Comparison of ENCODE assay signal across 15 cellular contexts in genomic region chr5:144134181-144134827, GRCh38.
"Had no signal": no experiment of that assay in that cellular context is flagged by ENCODE, and none has a peak within 500 bp of the region (broad histone marks: within the 10 kb centered on the region; RNA-seq: fewer than 3 reads in every experiment).

No MANE protein-coding gene starts in this region.

- DNase-seq: activated CD4-positive, alpha-beta T cell treated with anti-CD3 and anti-CD28 coated beads, Interleukin-2, amount 50 U/mL, for 1 hour; activated CD8-positive, alpha-beta T cell treated with anti-CD3 and anti-CD28 coated beads, Interleukin-2, amount 10 ng/mL, durations not matched to agents 7 days and 5 days; activated gamma-delta T cell; aorta; brain microvascular endothelial cell; colonic mucosa; dorsolateral prefrontal cortex; gastrocnemius medialis; hippocampal formation; pancreas; sigmoid colon; stimulated activated CD4-positive, alpha-beta T cell treated with anti-CD3 and anti-CD28 coated beads, Interleukin-15, amount 100 ng/mL, for 24 hours; stimulated activated CD8-positive, alpha-beta memory T cell treated with anti-CD3 and anti-CD28 coated beads, Interleukin-4, amount 100 ng/mL, for 48 hours; stimulated activated naive B cell treated with anti-CD40 and anti-IgM and Interleukin-4, amounts not matched to agents 10 μg/mL and 1 μg/mL and 100 μg/mL, for 72 hours; transverse colon had no signal
